Comparison of ENCODE assay signal across 1 cellular context in genomic region chr7:22554184-22554583, GRCh38.
TF ChIP-seq lines count a peak whose summit lies in the region.

No MANE protein-coding gene starts in this region.

TF ChIP-seq in H1, 55 proteins besides CTCF, POLR2A, EP300 and RAD21:
- TF ChIP-seq ATF3 (IDR thresholded peaks at IDR 0.05; ENCODE audit: insufficient read depth, low read depth, low read length), result no peak
- TF ChIP-seq RBBP5 (IDR thresholded peaks at IDR 0.05; ENCODE audit: borderline replicate concordance, low read depth, low read length), result no peak
- TF ChIP-seq YY1 (IDR thresholded peaks at IDR 0.05; ENCODE audit: low read depth, low read length), result no peak
- TF ChIP-seq ZNF274 (IDR thresholded peaks at IDR 0.05; ENCODE audit: borderline replicate concordance, extremely low read depth, low read length), result no peak
- no peak for TF ChIP-seq EZH2 (IDR thresholded peaks at IDR 0.05; ENCODE audit: low read depth, low read length, severe bottlenecking)
- no peak for TF ChIP-seq CREB1 (IDR thresholded peaks at IDR 0.05)
- no peak for TF ChIP-seq SRF (IDR thresholded peaks at IDR 0.05; ENCODE audit: low read depth, low read length)
- no peak for TF ChIP-seq SIRT6 (IDR thresholded peaks at IDR 0.05; ENCODE audit: low read length)
